33 cellular contexts compared by ENCODE assay signal in the genomic region with DNA sequence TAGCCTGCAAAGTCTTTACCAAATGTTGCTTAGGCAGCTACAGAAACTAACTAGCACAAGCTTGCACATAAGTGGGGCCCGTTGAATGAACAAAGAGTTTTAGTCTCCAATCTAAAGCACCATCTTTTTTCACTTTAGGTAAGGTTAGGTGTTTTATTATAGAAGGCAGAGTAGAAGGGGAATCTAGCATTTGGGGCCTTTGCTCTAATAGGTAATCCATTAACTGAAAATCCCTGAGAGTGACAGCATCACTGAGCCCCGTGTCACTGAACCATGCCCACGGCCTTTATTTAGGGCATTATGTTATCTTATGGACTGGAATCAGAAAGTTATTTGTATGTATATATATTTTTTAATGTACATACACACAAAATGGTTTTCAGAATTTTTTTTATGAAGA. TPM values are rescaled to one million over a fixed set of nuclear protein-coding genes. Genes with fewer than 3 reads are reported as not detected.
DNase-seq lines count a peak whose midpoint lies in the region; ATAC-seq, FAIRE-seq and TF ChIP-seq lines count a peak whose summit lies in the region.
"Had no signal": no experiment of that assay in that cellular context is flagged by ENCODE, and none has a peak within 500 bp of the region (broad histone marks: within the 10 kb centered on the region; RNA-seq: fewer than 3 reads in every experiment).

No MANE protein-coding gene starts in this region.

- no peak overlapping the region for H3K4me3 Mint-ChIP-seq in CD8-positive, alpha-beta T cell
- H3K4me3 Mint-ChIP-seq: activated CD4-positive, alpha-beta memory T cell treated with anti-CD3 and anti-CD28 coated beads, Interleukin-2, amount 10 ng/mL, durations not matched to agents 7 days and 5 days; naive B cell; stimulated activated effector memory CD8-positive, alpha-beta T cell treated with anti-CD3 and anti-CD28 coated beads, Interleukin-12 subunit alpha, Interleukin-12 subunit beta, amount 100 ng/mL, for 72 hours had no signal

- H3K36me3 Mint-ChIP-seq in CD8-positive, alpha-beta T cell = no peaks in the 10 kb centered on the region
- H3K36me3 Mint-ChIP-seq: naive B cell; stimulated activated effector memory CD8-positive, alpha-beta T cell treated with anti-CD3 and anti-CD28 coated beads, Interleukin-12 subunit alpha, Interleukin-12 subunit beta, amount 100 ng/mL, for 72 hours had no signal

- H3K4me1 ChIP-seq in CD8-positive, alpha-beta T cell (ENCODE audit: insufficient read depth, low read length) = no peaks in the 10 kb centered on the region
- H3K4me1 ChIP-seq in gastroesophageal sphincter = peaks cover 0 to 9% (median 2%) of the 10 kb centered on the region in 3 donors
- H3K4me1 ChIP-seq: body of pancreas, SJSA1 had no signal

- H3K4me3 ChIP-seq in H7 (ENCODE audit: insufficient read depth, low read depth, low read length) = no peak overlapping the region
- H3K4me3 ChIP-seq in CD8-positive, alpha-beta T cell (ENCODE audit: low read depth, low read length) = no peak overlapping the region
- no peak overlapping the region for H3K4me3 ChIP-seq in gastroesophageal sphincter
- H3K4me3 ChIP-seq: body of pancreas, HAP-1, SJSA1, smooth muscle cell had no signal

- H3K27me3 ChIP-seq in H7 (ENCODE audit: control insufficient read depth, insufficient read depth, low read length) = no peaks in the 10 kb centered on the region
- H3K27me3 ChIP-seq in CD8-positive, alpha-beta T cell (ENCODE audit: insufficient read depth, low read length) = no peaks in the 10 kb centered on the region
- H3K27me3 ChIP-seq in gastroesophageal sphincter = no peaks in the 10 kb centered on the region
- H3K27me3 ChIP-seq: body of pancreas, SJSA1 had no signal

- FAIRE-seq in GM19239 (lab: Jason Lieb, UNC) = peak; percentile 82
- FAIRE-seq: A204.1, TTC549 had no signal

- no peaks in the 10 kb centered on the region for H3K9me3 ChIP-seq in CD8-positive, alpha-beta T cell (ENCODE audit: low read length)
- H3K9me3 ChIP-seq in gastroesophageal sphincter = peaks cover 0 to 8% (median 0%) of the 10 kb centered on the region in 3 donors
- H3K9me3 ChIP-seq: body of pancreas, Caco-2, HAP-1 had no signal

- no peaks in the 10 kb centered on the region for H3K4me1 Mint-ChIP-seq in CD8-positive, alpha-beta T cell (ENCODE audit: low read depth)
- H3K4me1 Mint-ChIP-seq: activated CD4-positive, alpha-beta memory T cell treated with anti-CD3 and anti-CD28 coated beads, Interleukin-2, amount 10 ng/mL, durations not matched to agents 7 days and 5 days; naive B cell; stimulated activated effector memory CD8-positive, alpha-beta T cell treated with anti-CD3 and anti-CD28 coated beads, Interleukin-12 subunit alpha, Interleukin-12 subunit beta, amount 100 ng/mL, for 72 hours had no signal

- DNase-seq in ACHN = peak; percentile 40
- no peak for DNase-seq in GM19239 (ENCODE audit: insufficient read length, low spot score)
- peak; percentile 47 for DNase-seq in kidney tubule cell (ENCODE audit: low spot score)
- DNase-seq in H7 = no peak
- DNase-seq in NCI-H345 (lab: John Stamatoyannopoulos, UW) = no peak
- DNase-seq in CD8-positive, alpha-beta T cell = no peak
- DNase-seq: activated CD4-positive, alpha-beta memory T cell treated with anti-CD3 and anti-CD28 coated beads, Interleukin-2, amount 10 ng/mL, durations not matched to agents 7 days and 5 days; activated effector memory CD4-positive, alpha-beta T cell treated with anti-CD3 and anti-CD28 coated beads, Interleukin-2, amount 50 U/mL, for 16 hours; body of pancreas; Caco-2; cerebellar nuclear complex; DND-41; head of caudate nucleus; KG1; mesendoderm; MM.1S; naive B cell; NCI-H1417; NCI-H2081 treated with DMSO at 0.1 percent for 48 hours; NCI-H446 treated with DMSO at 0.1 percent for 48 hours; occipital lobe; retina; stimulated activated CD4-positive, alpha-beta T cell treated with anti-CD3 and anti-CD28 coated beads, Interleukin-2, amount 100 ng/mL, for 48 hours; substantia nigra had no signal

- no peak for TF ChIP-seq CTCF in CD8-positive, alpha-beta T cell (IDR thresholded peaks at IDR 0.05)
- TF ChIP-seq CTCF in gastroesophageal sphincter (IDR thresholded peaks at IDR 0.05) = no peak

- CTCF ChIA-PET in CD8-positive, alpha-beta T cell (lab: Charles Lee) = no interaction called here

- POLR2A ChIA-PET in CD8-positive, alpha-beta T cell (lab: Charles Lee) = interaction anchor here (0.6 kb wide), 1 partner anchor 981 kb away, joined by 3 read pairs; no protein-coding TSS in a partner anchor

- TF ChIP-seq EP300 in gastroesophageal sphincter (IDR thresholded peaks at IDR 0.05) = no peak

- in situ Hi-C loops in ACHN (cut with HindIII; ENCODE audit: low pct_ligation_motif_present, low pct_unique_long_range_greater_than_20kb, low sequenced_read_pairs) = no loop called here

- no peaks in the 10 kb centered on the region for H3K27me3 Mint-ChIP-seq in CD8-positive, alpha-beta T cell (ENCODE audit: low read depth)
- H3K27me3 Mint-ChIP-seq: activated CD4-positive, alpha-beta memory T cell treated with anti-CD3 and anti-CD28 coated beads, Interleukin-2, amount 10 ng/mL, durations not matched to agents 7 days and 5 days; naive B cell had no signal

- H3K9me3 Mint-ChIP-seq in CD8-positive, alpha-beta T cell = no peaks in the 10 kb centered on the region
- H3K9me3 Mint-ChIP-seq: activated CD4-positive, alpha-beta memory T cell treated with anti-CD3 and anti-CD28 coated beads, Interleukin-2, amount 10 ng/mL, durations not matched to agents 7 days and 5 days; naive B cell had no signal

- H3K36me3 ChIP-seq in H7 (replicated peaks; ENCODE audit: control insufficient read depth, insufficient read depth, low read length) (no peaks in the 10 kb centered on the region), gastroesophageal sphincter (no peaks in the 10 kb centered on the region)
- no peaks in the 10 kb centered on the region for H3K36me3 ChIP-seq in CD8-positive, alpha-beta T cell (ENCODE audit: insufficient read depth, low read length)
- H3K36me3 ChIP-seq: HAP-1, SJSA1 had no signal

- ATAC-seq in HG03457 (IDR thresholded peaks at IDR 0.05; ENCODE audit: unreplicated experiment) = peak; percentile 67
- no peak for ATAC-seq in CD8-positive, alpha-beta T cell
- no peak for ATAC-seq in gastroesophageal sphincter
- ATAC-seq: activated CD4-positive, CD25-positive, alpha-beta regulatory T cell treated with anti-CD3 and anti-CD28 coated beads, Interleukin-2, amount 50 U/mL, for 24 hours; body of pancreas; stimulated activated effector memory CD8-positive, alpha-beta T cell treated with anti-CD3 and anti-CD28 coated beads, Interleukin-12 subunit alpha, Interleukin-12 subunit beta, amount 100 ng/mL, for 72 hours had no signal

- 90 to 91% methylated on average over 3 of the region's 3 CpGs for WGBS in gastroesophageal sphincter (ENCODE audit: low coverage in 1 of 2), 2 donors

- H3K27ac ChIP-seq in CD8-positive, alpha-beta T cell (ENCODE audit: low read depth, low read length) = no peak overlapping the region
- H3K27ac ChIP-seq in gastroesophageal sphincter = no peak overlapping the region
- H3K27ac ChIP-seq: body of pancreas, SJSA1 had no signal

- no peak for TF ChIP-seq POLR2A in gastroesophageal sphincter (IDR thresholded peaks at IDR 0.05)

- intact Hi-C loops in CD8-positive, alpha-beta T cell (cut with DNase I, micrococcal nuclease) = no loop called here

- no peak overlapping the region for H3K27ac Mint-ChIP-seq in CD8-positive, alpha-beta T cell
- H3K27ac Mint-ChIP-seq: activated CD4-positive, alpha-beta memory T cell treated with anti-CD3 and anti-CD28 coated beads, Interleukin-2, amount 10 ng/mL, durations not matched to agents 7 days and 5 days; naive B cell; stimulated activated effector memory CD8-positive, alpha-beta T cell treated with anti-CD3 and anti-CD28 coated beads, Interleukin-12 subunit alpha, Interleukin-12 subunit beta, amount 100 ng/mL, for 72 hours had no signal

RNA-seq across cellular contexts. Expression of gene CPNE8, which starts 25.1 kb away (rescaled TPM):
- 10.9 and 12.4 TPM in 2 replicates for total RNA-seq in H7 (2014; rRNA removed; shearing (Covaris generic))
- total RNA-seq in CD8-positive, alpha-beta T cell = 1 to 10 TPM; 1.0 to 1.1 TPM
- total RNA-seq in gastroesophageal sphincter = 10 to 100 TPM; 15.5 to 44.2 (median 21.2) TPM
- total RNA-seq: SJSA1 had no signal

Comparison
In these comparisons a context has a peak if more than half of its experiments do, and no peak if none do; other contexts are left out.
1. DNase-seq: peak in ACHN (single experiment) and kidney tubule cell (single experiment); none in GM19239 (single experiment), H7 (single experiment), NCI-H345 (single experiment) and CD8-positive, alpha-beta T cell (0 of 7).